12 cellular contexts compared by ENCODE assay signal in the genomic region with DNA sequence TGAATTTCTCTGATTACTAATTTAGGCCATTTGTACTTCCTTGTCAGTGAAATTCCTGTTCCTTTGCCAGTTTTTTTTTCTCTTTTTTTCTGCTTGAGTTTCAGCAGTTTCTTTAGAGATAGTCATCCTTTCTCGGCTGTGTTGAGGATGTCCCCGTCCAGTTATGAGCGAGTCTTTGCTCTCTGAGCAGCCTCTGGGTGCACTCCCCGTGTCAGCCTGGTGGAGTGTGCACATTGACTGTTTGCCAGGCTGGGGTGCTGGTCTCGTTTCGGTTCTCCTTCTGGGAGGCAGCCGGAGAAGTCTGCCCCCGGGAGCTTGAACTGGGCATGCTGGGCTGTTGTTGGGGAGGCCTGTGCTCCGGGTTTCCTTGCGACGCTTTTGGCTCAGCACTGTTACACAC. TPM values are rescaled to one million over a fixed set of nuclear protein-coding genes. Genes with fewer than 3 reads are reported as not detected.
DNase-seq lines count a peak whose midpoint lies in the region; ATAC-seq and TF ChIP-seq lines count a peak whose summit lies in the region.
"Had no signal": no experiment of that assay in that cellular context is flagged by ENCODE, and none has a peak within 500 bp of the region (broad histone marks: within the 10 kb centered on the region; RNA-seq: fewer than 3 reads in every experiment).

No MANE protein-coding gene starts in this region.

- no peaks in the 10 kb centered on the region for H3K9me3 Mint-ChIP-seq in T-cell
- H3K9me3 Mint-ChIP-seq: activated B cell treated with CpG ODN at 0.5 μM for 24 hours had no signal

- H3K4me1 ChIP-seq in muscle layer of colon (ENCODE audit: insufficient read depth, low read length): peaks cover 29% of the 10 kb centered on the region

- no peak for ATAC-seq in T-cell (replicated peaks in 1 of 4)
- ATAC-seq: left colon had no signal

- no peak overlapping the region for H3K4me3 Mint-ChIP-seq in T-cell

- no peak overlapping the region for H3K27ac Mint-ChIP-seq in T-cell
- H3K27ac Mint-ChIP-seq: activated B cell treated with CpG ODN at 0.5 μM for 24 hours had no signal

- CTCF ChIA-PET in T-cell (lab: Charles Lee): no interaction called here

- no peaks in the 10 kb centered on the region for H3K36me3 ChIP-seq in muscle layer of colon (ENCODE audit: insufficient read depth, low read length)

- no peak for TF ChIP-seq CTCF in coronary artery (IDR thresholded peaks at IDR 0.05)
- no peak for TF ChIP-seq CTCF in GM10266 (IDR thresholded peaks at IDR 0.05; ENCODE audit: control insufficient read depth, insufficient read depth, low read depth, missing control alignments)

- POLR2A ChIA-PET in T-cell (lab: Charles Lee): no interaction called here

- H3K27ac ChIP-seq in coronary artery (peak overlapping the region; percentile 18 to 61), muscle layer of colon (ENCODE audit: low read depth, low read length) (peak overlapping the region; percentile 5)

- H3K4me3 ChIP-seq in coronary artery: peak overlapping the region; percentile 34
- peak overlapping the region in 1 of 2 donors; percentile 35 for H3K4me3 ChIP-seq in muscle layer of colon (ENCODE audit: low read depth in 1 of 2, low read length in 2 of 2)

- H3K4me1 Mint-ChIP-seq in T-cell: peaks cover 17 to 30% (median 21%) of the 10 kb centered on the region in 3 donors

- H3K27me3 Mint-ChIP-seq in T-cell: no peaks in the 10 kb centered on the region
- H3K27me3 Mint-ChIP-seq: activated B cell treated with CpG ODN at 0.5 μM for 24 hours had no signal

- H3K27me3 ChIP-seq in muscle layer of colon (ENCODE audit: control insufficient read depth in 1 of 2, insufficient read depth in 2 of 2, low read length in 2 of 2): no peaks in the 10 kb centered on the region

- H3K9ac ChIP-seq in muscle layer of colon (ENCODE audit: low read length): no peak overlapping the region

- peaks cover 2% of the 10 kb centered on the region for H3K36me3 Mint-ChIP-seq in T-cell

- H3K9me3 ChIP-seq in muscle layer of colon (ENCODE audit: low read length): no peaks in the 10 kb centered on the region

- DNase-seq in stimulated activated CD4-positive, alpha-beta T cell treated with anti-CD3 and anti-CD28 coated beads, Interleukin-15, amount 100 ng/mL, for 24 hours: peak; percentile 32
- no peak for DNase-seq in stimulated activated CD4-positive, alpha-beta T cell treated with anti-CD3 and anti-CD28 coated beads, Interleukin-4, amount 100 ng/mL, for 4 hours
- DNase-seq in coronary artery (ENCODE audit: low spot score): no peak
- DNase-seq in SW480 (ENCODE audit: low spot score): no peak
- no peak for DNase-seq in germinal center (ENCODE audit: low spot score)
- DNase-seq in GM10266 (ENCODE audit: extremely low spot score): no peak
- DNase-seq in T-cell: no peak
- DNase-seq: activated B cell treated with CpG ODN at 0.5 μM for 24 hours, COR-L47, NCI-H2171 treated with DMSO at 0.1 percent for 48 hours had no signal

RNA-seq across cellular contexts. Expression of a gene that starts 3.0 kb away (rescaled TPM):
- total RNA-seq in T-cell: 10 to 100 TPM; 70.9 to 86.9 (median 78.0) TPM

RNA-seq across cellular contexts. Expression of a gene that starts 16.7 kb away (rescaled TPM):
- 10 to 100 TPM; 57.7 to 70.5 (median 66.5) TPM for total RNA-seq in T-cell
